In the genomic region with DNA sequence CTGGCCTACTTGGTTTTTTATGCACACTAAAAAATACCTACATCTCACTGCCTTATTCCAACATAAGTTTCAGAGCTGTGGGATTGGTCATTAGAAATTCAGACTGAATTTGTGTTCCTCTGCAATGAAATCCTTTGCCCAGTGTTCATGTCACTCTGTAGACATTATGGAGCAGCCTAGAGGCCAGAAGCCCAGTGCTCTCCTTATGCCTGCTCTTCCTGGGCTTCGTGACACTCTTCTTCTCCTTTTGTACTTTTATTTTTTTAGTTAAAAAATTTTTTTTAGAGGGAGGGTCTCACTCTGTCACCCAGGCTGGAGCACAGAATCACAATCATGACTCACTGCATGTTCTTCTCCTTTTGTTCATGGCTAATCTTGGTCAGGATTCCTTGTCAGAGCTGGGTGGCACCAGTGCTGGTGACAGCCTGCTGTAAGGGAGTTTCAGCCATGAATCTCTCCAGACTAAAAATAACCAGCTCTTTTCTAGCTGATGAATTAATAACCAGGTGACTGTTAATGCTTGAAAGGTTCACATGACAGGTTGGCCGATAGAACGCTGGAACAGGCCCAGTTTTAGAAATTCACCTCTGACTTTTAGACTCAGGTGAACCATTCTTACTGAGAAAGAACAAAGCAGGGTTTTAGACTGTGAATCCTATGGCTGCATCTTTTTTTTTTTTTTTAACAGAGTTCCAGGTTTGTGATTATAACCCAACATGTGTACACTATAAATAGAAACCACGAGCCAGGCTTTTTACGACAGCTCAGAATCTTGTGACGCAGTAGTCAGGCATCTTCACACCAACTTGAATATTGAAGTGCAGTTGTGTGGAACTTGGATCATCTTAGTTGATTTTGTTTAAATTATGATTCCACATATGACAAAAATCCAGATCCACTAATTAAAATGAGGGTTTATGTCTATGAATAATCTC, we compare ENCODE assay signal across 11 cellular contexts. TPM values are rescaled to one million over a fixed set of nuclear protein-coding genes. Genes with fewer than 3 reads are reported as not detected.
DNase-seq lines count a peak whose midpoint lies in the region; ATAC-seq and TF ChIP-seq lines count a peak whose summit lies in the region.
"Had no signal": no experiment of that assay in that cellular context is flagged by ENCODE, and none has a peak within 500 bp of the region (broad histone marks: within the 10 kb centered on the region; RNA-seq: fewer than 3 reads in every experiment).

No MANE protein-coding gene starts in this region.

- H2AFZ ChIP-seq in MM.1S (ENCODE audit: low read length) = no peak overlapping the region

- ATAC-seq in gastroesophageal sphincter = peak; percentile 79
- ATAC-seq in psoas muscle = peak; percentile 91 to 93 (median 92)
- ATAC-seq in HG03196 (IDR thresholded peaks at IDR 0.05; ENCODE audit: unreplicated experiment) = no peak
- no peak for ATAC-seq in CD8-positive, alpha-beta T cell
- ATAC-seq: activated T-cell treated with anti-CD3 and anti-CD28 coated beads, Interleukin-2, amount 50 U/mL, for 4 hours had no signal

- no peaks in the 10 kb centered on the region for H4K20me1 ChIP-seq in MM.1S (ENCODE audit: insufficient read depth, low read length)

- H3F3A ChIP-seq in MM.1S (ENCODE audit: insufficient read depth, low read length) = peaks cover 37% of the 10 kb centered on the region

- no peaks in the 10 kb centered on the region for H3K9me3 ChIP-seq in MM.1S (replicated peaks; ENCODE audit: insufficient read depth, low read length)
- no peaks in the 10 kb centered on the region for H3K9me3 ChIP-seq in gastroesophageal sphincter
- H3K9me3 ChIP-seq in psoas muscle = no peaks in the 10 kb centered on the region
- H3K9me3 ChIP-seq in CD8-positive, alpha-beta T cell (ENCODE audit: low read length) = no peaks in the 10 kb centered on the region
- no peaks in the 10 kb centered on the region for H3K9me3 ChIP-seq in esophagus squamous epithelium

- H3K4me1 ChIP-seq in MM.1S (ENCODE audit: low read length) (peaks cover 43% of the 10 kb centered on the region), gastroesophageal sphincter (peaks cover 0 to 32% (median 5%) of the 10 kb centered on the region in 3 donors), psoas muscle (peaks cover 24% of the 10 kb centered on the region), esophagus squamous epithelium (no peaks in the 10 kb centered on the region)
- H3K4me1 ChIP-seq in CD8-positive, alpha-beta T cell (ENCODE audit: insufficient read depth, low read length) = no peaks in the 10 kb centered on the region

- H3K4me1 Mint-ChIP-seq in CD8-positive, alpha-beta T cell (ENCODE audit: low read depth) = no peaks in the 10 kb centered on the region

- H3K79me2 ChIP-seq in MM.1S (ENCODE audit: low read length) = peaks cover 81% of the 10 kb centered on the region

- H3K27ac ChIP-seq in MM.1S (ENCODE audit: low read length) = peak overlapping the region; percentile 51; the same call in 1 of the 2 replicates
- H3K27ac ChIP-seq in gastroesophageal sphincter = peak overlapping the region; percentile 50 to 80 (median 72)
- peak overlapping the region; percentile 91 for H3K27ac ChIP-seq in psoas muscle
- no peak overlapping the region for H3K27ac ChIP-seq in CD8-positive, alpha-beta T cell (ENCODE audit: low read depth, low read length)
- peak overlapping the region in 1 of 4 donors; percentile 5 for H3K27ac ChIP-seq in esophagus squamous epithelium

- H3K27ac Mint-ChIP-seq in CD8-positive, alpha-beta T cell = no peak overlapping the region

- POLR2A ChIA-PET in CD8-positive, alpha-beta T cell (lab: Charles Lee) = no interaction called here

- CTCF ChIA-PET in CD8-positive, alpha-beta T cell (lab: Charles Lee) = interaction anchor here (0.9 kb wide), 1 partner anchor 18 kb away, joined by 3 read pairs; no protein-coding TSS in a partner anchor

- peaks cover 46% of the 10 kb centered on the region for H3K36me3 ChIP-seq in MM.1S (replicated peaks; ENCODE audit: insufficient read depth, low read length)
- H3K36me3 ChIP-seq in gastroesophageal sphincter = peaks cover under 1 to 72% of the 10 kb centered on the region in 2 donors
- peaks cover 7 to 89% of the 10 kb centered on the region in 2 donors for H3K36me3 ChIP-seq in psoas muscle (ENCODE audit: insufficient read depth in 1 of 2, low read depth in 1 of 2)
- H3K36me3 ChIP-seq in CD8-positive, alpha-beta T cell (ENCODE audit: insufficient read depth, low read length) = peaks cover 37% of the 10 kb centered on the region
- peaks cover 5 to 85% (median 15%) of the 10 kb centered on the region in 3 donors for H3K36me3 ChIP-seq in esophagus squamous epithelium

- H3K36me3 Mint-ChIP-seq in CD8-positive, alpha-beta T cell = peaks cover 61% of the 10 kb centered on the region

- H3K9ac ChIP-seq in MM.1S (ENCODE audit: low read length) = no peak overlapping the region

- no peak overlapping the region for H3K4me3 Mint-ChIP-seq in CD8-positive, alpha-beta T cell
- H3K4me3 Mint-ChIP-seq: activated T-cell treated with anti-CD3 and anti-CD28 coated beads, Interleukin-2, amount 50 U/mL, for 4 hours had no signal

- no peaks in the 10 kb centered on the region for H3K9me3 Mint-ChIP-seq in CD8-positive, alpha-beta T cell
- H3K9me3 Mint-ChIP-seq: activated T-cell treated with anti-CD3 and anti-CD28 coated beads, Interleukin-2, amount 50 U/mL, for 4 hours had no signal

- no peak for TF ChIP-seq POLR2A in gastroesophageal sphincter (IDR thresholded peaks at IDR 0.05)
- no peak for TF ChIP-seq POLR2A in esophagus squamous epithelium (IDR thresholded peaks at IDR 0.05)

- no peaks in the 10 kb centered on the region for H3K27me3 Mint-ChIP-seq in CD8-positive, alpha-beta T cell (ENCODE audit: low read depth)

- H3K4me3 ChIP-seq in MM.1S (ENCODE audit: low read length) = no peak overlapping the region
- H3K4me3 ChIP-seq in gastroesophageal sphincter = no peak overlapping the region
- no peak overlapping the region for H3K4me3 ChIP-seq in psoas muscle
- no peak overlapping the region for H3K4me3 ChIP-seq in CD8-positive, alpha-beta T cell (ENCODE audit: low read depth, low read length)
- H3K4me3 ChIP-seq in esophagus squamous epithelium = no peak overlapping the region

- 0 out of 2 replicates have a peak overlapping the region, but pooled peaks have one; percentile 1 for H3K4me2 ChIP-seq in MM.1S (ENCODE audit: low read depth, low read length)

- intact Hi-C loops in psoas muscle (cut with DNase I) = no loop called here
- intact Hi-C loops in CD8-positive, alpha-beta T cell (cut with DNase I, micrococcal nuclease) = no loop called here
- intact Hi-C loops in esophagus squamous epithelium (cut with DNase I) = no loop called here

- TF ChIP-seq CTCF in MM.1S (IDR thresholded peaks at IDR 0.05; ENCODE audit: low read length) (no peak), gastroesophageal sphincter (IDR thresholded peaks at IDR 0.05) (no peak), psoas muscle (IDR thresholded peaks at IDR 0.05) (no peak), esophagus squamous epithelium (IDR thresholded peaks at IDR 0.05) (no peak)
- TF ChIP-seq CTCF in CD8-positive, alpha-beta T cell (IDR thresholded peaks at IDR 0.05) = no peak

- WGBS in gastroesophageal sphincter (ENCODE audit: low coverage in 1 of 2), 2 donors = 35 to 51% methylated on average over 6 of the region's 6 CpGs
- 34 to 47% (median 35%) methylated on average over 6 of the region's 6 CpGs for WGBS in psoas muscle, 3 donors
- WGBS in esophagus squamous epithelium, 2 donors = 77 to 88% methylated on average over 6 of the region's 6 CpGs

- H3K27me3 ChIP-seq in MM.1S (replicated peaks; ENCODE audit: insufficient read depth, low read length) = no peaks in the 10 kb centered on the region
- no peaks in the 10 kb centered on the region for H3K27me3 ChIP-seq in gastroesophageal sphincter
- no peaks in the 10 kb centered on the region for H3K27me3 ChIP-seq in psoas muscle (ENCODE audit: insufficient read depth in 3 of 3, low read length in 2 of 3)
- no peaks in the 10 kb centered on the region for H3K27me3 ChIP-seq in CD8-positive, alpha-beta T cell (ENCODE audit: insufficient read depth, low read length)
- H3K27me3 ChIP-seq in esophagus squamous epithelium = no peaks in the 10 kb centered on the region

- DNase-seq in COLO829 (ENCODE audit: low spot score) = peak; percentile 26
- DNase-seq in MM.1S = peak; percentile 23
- DNase-seq in psoas muscle = no peak
- no peak for DNase-seq in CD8-positive, alpha-beta T cell
- DNase-seq in esophagus squamous epithelium (lab: John Stamatoyannopoulos, UW) = no peak
- DNase-seq in activated T-cell treated with anti-CD3 and anti-CD28 coated beads, Interleukin-2, amount 50 U/mL, for 1 hour = no peak
- DNase-seq: activated T-cell treated with anti-CD3 and anti-CD28 coated beads, Interleukin-2, amount 50 U/mL, for 4 hours; COR-L47; NCI-H2081 had no signal

- no peaks in the 10 kb centered on the region for H3K9me2 ChIP-seq in MM.1S (replicated peaks; ENCODE audit: insufficient read depth, low read length)

- no peak for TF ChIP-seq EP300 in gastroesophageal sphincter (IDR thresholded peaks at IDR 0.05)

RNA-seq across cellular contexts. Expression of gene C5orf47, which starts 34.0 kb away (rescaled TPM):
- total RNA-seq in gastroesophageal sphincter (not detected), psoas muscle (under 1 TPM in 2 of 4 donors, not detected in 2; 0.11 to 0.17 TPM), esophagus squamous epithelium (not detected)
- under 1 TPM; 0.01 to 0.49 (median 0.14) TPM for polyA plus RNA-seq in psoas muscle
- not detected for total RNA-seq in CD8-positive, alpha-beta T cell
- total RNA-seq: activated T-cell treated with anti-CD3 and anti-CD28 coated beads, Interleukin-2, amount 50 U/mL, for 4 hours had no signal

Comparison
In these comparisons a context has a peak if more than half of its experiments do, and no peak if none do; other contexts are left out.
1. DNase-seq: peak in COLO829 (single experiment) and MM.1S (single experiment); none in psoas muscle (0 of 2), CD8-positive, alpha-beta T cell (0 of 7), esophagus squamous epithelium (single experiment) and activated T-cell treated with anti-CD3 and anti-CD28 coated beads, Interleukin-2, amount 50 U/mL, for 1 hour (single experiment).
2. ATAC-seq: peak in gastroesophageal sphincter (single experiment) and psoas muscle (4 of 4); none in HG03196 (single experiment) and CD8-positive, alpha-beta T cell (single experiment).